21 cellular contexts compared by ENCODE assay signal in genomic region chrX:68717196-68717595, GRCh38.
DNase-seq lines count a peak whose midpoint lies in the region; ATAC-seq and TF ChIP-seq lines count a peak whose summit lies in the region.
"Had no signal": no experiment of that assay in that cellular context is flagged by ENCODE, and none has a peak within 500 bp of the region (broad histone marks: within the 10 kb centered on the region; RNA-seq: fewer than 3 reads in every experiment).

No MANE protein-coding gene starts in this region.

- no peaks in the 10 kb centered on the region for H3K9me3 ChIP-seq in stomach
- H3K9me3 ChIP-seq in SK-N-SH: no peaks in the 10 kb centered on the region
- H3K9me3 ChIP-seq: A549; BE2C; BLaER1 treated with 17β-estradiol and CSF1 and Interleukin-3, amounts not matched to agents 10 nM and 100 nM; HAP-1 had no signal

- peaks cover 15% of the 10 kb centered on the region for H3K4me1 Mint-ChIP-seq in endothelial cell (ENCODE audit: unreplicated experiment)
- H3K4me1 Mint-ChIP-seq in nephron progenitor cell: peaks cover 9% of the 10 kb centered on the region

- intact Hi-C loops in sciatic nerve (cut with DNase I): no loop called here
- intact Hi-C loops in stomach (cut with DNase I; ENCODE audit: low total_unique reads): loop anchor here (10.0 kb wide), 1 partner anchor 522 kb away; no protein-coding TSS in a partner anchor

- H3K27me3 ChIP-seq in stomach: peaks cover 0 to 4% (median 0%) of the 10 kb centered on the region in 3 donors
- H3K27me3 ChIP-seq in SK-N-SH (ENCODE audit: insufficient read depth): no peaks in the 10 kb centered on the region; the same call in 1 of the 2 replicates
- H3K27me3 ChIP-seq: BE2C had no signal

- TF ChIP-seq CTCF in endothelial cell (IDR thresholded peaks at IDR 0.05; ENCODE audit: unreplicated experiment) (no peak), nephron progenitor cell (IDR thresholded peaks at IDR 0.05) (no peak), stomach (IDR thresholded peaks at IDR 0.05) (no peak), SK-N-SH (IDR thresholded peaks at IDR 0.05) (no peak)

- H3K27me3 Mint-ChIP-seq in endothelial cell (ENCODE audit: unreplicated experiment) (peaks cover 20% of the 10 kb centered on the region), nephron progenitor cell (ENCODE audit: low read depth, poor library complexity) (no peaks in the 10 kb centered on the region)
- H3K27me3 Mint-ChIP-seq: CD4-positive, alpha-beta memory T cell had no signal

- DNase-seq in endothelial cell (ENCODE audit: low spot score): no peak
- no peak for DNase-seq in nephron progenitor cell
- peak; percentile 46 for DNase-seq in sciatic nerve (ENCODE audit: low spot score)
- DNase-seq in stomach: peak; percentile 11
- no peak for DNase-seq in SK-N-SH
- no peak for DNase-seq in activated CD8-positive, alpha-beta memory T cell treated with anti-CD3 and anti-CD28 coated beads, Interleukin-2, amount 50 U/mL, for 4 hours
- DNase-seq: 8988T; ACHN; AML-193; BE2C; Calu3; CD4-positive, alpha-beta memory T cell; COR-L47; DMS153; DND-41; GOT3; HFFc6 had no signal

- TF ChIP-seq RAD21 in SK-N-SH (IDR thresholded peaks at IDR 0.05; ENCODE audit: low read length): no peak

- TF ChIP-seq EP300 in stomach (IDR thresholded peaks at IDR 0.05) (no peak), SK-N-SH (IDR thresholded peaks at IDR 0.05; ENCODE audit: borderline replicate concordance in 1 of 2, low read depth in 1 of 2, low read length in 1 of 2) (no peak)

- peak overlapping the region; percentile 48 for H3K27ac Mint-ChIP-seq in endothelial cell (ENCODE audit: unreplicated experiment)
- H3K27ac Mint-ChIP-seq in nephron progenitor cell: peak overlapping the region; percentile 86
- H3K27ac Mint-ChIP-seq: CD4-positive, alpha-beta memory T cell; HFFc6 had no signal

- no peak overlapping the region for H3K4me2 ChIP-seq in SK-N-SH
- H3K4me2 ChIP-seq: A549; BLaER1 treated with 17β-estradiol and CSF1 and Interleukin-3, amounts not matched to agents 10 nM and 100 nM had no signal

- POLR2A ChIA-PET in SK-N-SH (lab: Yijun Ruan, JAX): no interaction called here

- H3K36me3 Mint-ChIP-seq in endothelial cell (ENCODE audit: low read depth, unreplicated experiment): peaks cover 55% of the 10 kb centered on the region
- peaks cover 11% of the 10 kb centered on the region for H3K36me3 Mint-ChIP-seq in nephron progenitor cell (ENCODE audit: low read depth)
- H3K36me3 Mint-ChIP-seq: CD4-positive, alpha-beta memory T cell had no signal

- H4K20me1 ChIP-seq in SK-N-SH (ENCODE audit: insufficient read depth): no peaks in the 10 kb centered on the region

- H3K36me3 ChIP-seq in stomach (peaks cover 0 to 35% (median 26%) of the 10 kb centered on the region in 4 donors), SK-N-SH (replicated peaks in 1 of 2; ENCODE audit: control insufficient read depth in 1 of 2, insufficient read depth in 2 of 2, low read length in 1 of 2) (no peaks in the 10 kb centered on the region)
- H3K36me3 ChIP-seq: BE2C, HAP-1 had no signal

- H3K9me3 Mint-ChIP-seq in endothelial cell (ENCODE audit: unreplicated experiment) (no peaks in the 10 kb centered on the region), nephron progenitor cell (peaks cover 58% of the 10 kb centered on the region)
- H3K9me3 Mint-ChIP-seq: CD4-positive, alpha-beta memory T cell; HFFc6 had no signal

- 83 to 97% (median 90%) methylated on average over 13 of the region's 13 CpGs; no CpG with 5 or more reads in 1 of the 5 donors for WGBS in stomach, 5 donors
- WGBS in SK-N-SH (ENCODE audit: low lambda C conversion rate): 60% methylated on average over 2 of the region's 13 CpGs

- no peaks in the 10 kb centered on the region for H3K4me1 ChIP-seq in stomach
- no peaks in the 10 kb centered on the region for H3K4me1 ChIP-seq in SK-N-SH (ENCODE audit: control insufficient read depth in 1 of 2, insufficient read depth in 2 of 2, low read depth in 1 of 2, low read length in 1 of 2)
- H3K4me1 ChIP-seq: A549; BE2C; BLaER1 treated with 17β-estradiol and CSF1 and Interleukin-3, amounts not matched to agents 10 nM and 100 nM; HAP-1 had no signal

- no peak for ATAC-seq in sciatic nerve
- ATAC-seq in HG03196 (IDR thresholded peaks at IDR 0.05; ENCODE audit: unreplicated experiment): no peak
- ATAC-seq: A549 had no signal

- no peak overlapping the region for H3K4me3 Mint-ChIP-seq in endothelial cell (ENCODE audit: unreplicated experiment)
- no peak overlapping the region for H3K4me3 Mint-ChIP-seq in nephron progenitor cell
- H3K4me3 Mint-ChIP-seq: CD4-positive, alpha-beta memory T cell; HFFc6 had no signal

- no peak overlapping the region for H2AFZ ChIP-seq in SK-N-SH (ENCODE audit: low read depth)

- H3K9me2 ChIP-seq in SK-N-SH: no peaks in the 10 kb centered on the region

- H3K4me3 ChIP-seq in stomach (no peak overlapping the region), SK-N-SH (ENCODE audit: low read depth in 2 of 2, low read length in 1 of 2) (no peak overlapping the region)
- H3K4me3 ChIP-seq: A549; BLaER1 treated with 17β-estradiol and CSF1 and Interleukin-3, amounts not matched to agents 10 nM and 100 nM; HAP-1 had no signal

- no peaks in the 10 kb centered on the region for H3F3A ChIP-seq in SK-N-SH (replicated peaks; ENCODE audit: insufficient read depth)

- H3K27ac ChIP-seq in stomach (no peak overlapping the region), SK-N-SH (ENCODE audit: low read depth in 2 of 2, low read length in 1 of 2) (no peak overlapping the region)
- H3K27ac ChIP-seq: A549; BLaER1 treated with 17β-estradiol and CSF1 and Interleukin-3, amounts not matched to agents 10 nM and 100 nM had no signal

- CTCF ChIA-PET in SK-N-SH (lab: Yijun Ruan, JAX): interaction anchor here (0.8 to 2.0 kb wide), 2 partner anchors 16 to 520 kb away, joined by 3 to 8 read pairs; no protein-coding TSS in a partner anchor

- no peaks in the 10 kb centered on the region for H3K79me2 ChIP-seq in SK-N-SH (ENCODE audit: insufficient read depth)

- no peak overlapping the region for H3K9ac ChIP-seq in SK-N-SH
- H3K9ac ChIP-seq: BLaER1 treated with 17β-estradiol and CSF1 and Interleukin-3, amounts not matched to agents 10 nM and 100 nM had no signal

- TF ChIP-seq POLR2A in stomach (IDR thresholded peaks at IDR 0.05): no peak

TF ChIP-seq in SK-N-SH, 30 proteins besides CTCF, POLR2A, EP300 and RAD21:
- no peak for TF ChIP-seq MEF2A (IDR thresholded peaks at IDR 0.05; ENCODE audit: borderline replicate concordance, low read depth)
- no peak for TF ChIP-seq POLR2AphosphoS5 (IDR thresholded peaks at IDR 0.05; ENCODE audit: low read depth, low read length)
- no peak for TF ChIP-seq FOXM1 (IDR thresholded peaks at IDR 0.05; ENCODE audit: low read depth)
- TF ChIP-seq NFIC (IDR thresholded peaks at IDR 0.05; ENCODE audit: borderline replicate concordance): no peak
- no peak for TF ChIP-seq MAX (IDR thresholded peaks at IDR 0.05; ENCODE audit: low read depth)
- no peak for TF ChIP-seq USF2 (IDR thresholded peaks at IDR 0.05; ENCODE audit: borderline replicate concordance, low read depth, low read length)
- no peak for TF ChIP-seq EZH2phosphoT487 (IDR thresholded peaks at IDR 0.05; ENCODE audit: borderline replicate concordance, low read depth)
TF ChIP-seq in SK-N-SH: peak in this region for 0.

Comparison
In these comparisons a context has a peak if more than half of its experiments do, and no peak if none do; other contexts are left out.
1. DNase-seq: peak in sciatic nerve (single experiment) and stomach (single experiment); none in endothelial cell (single experiment), nephron progenitor cell (single experiment), SK-N-SH (single experiment) and activated CD8-positive, alpha-beta memory T cell treated with anti-CD3 and anti-CD28 coated beads, Interleukin-2, amount 50 U/mL, for 4 hours (single experiment).